Comparison of ENCODE assay signal across 10 cellular contexts in genomic region chr3:40877651-40878463, GRCh38.
A peak's percentile ranks its signal among the peaks of the same experiment; 100 is the strongest.
DNase-seq lines count a peak whose midpoint lies in the region; ATAC-seq and TF ChIP-seq lines count a peak whose summit lies in the region.
"Had no signal": no experiment of that assay in that cellular context is flagged by ENCODE, and none has a peak within 500 bp of the region (broad histone marks: within the 10 kb centered on the region; RNA-seq: fewer than 3 reads in every experiment).

No MANE protein-coding gene starts in this region.

- no peaks in the 10 kb centered on the region for H3K79me2 ChIP-seq in fibroblast of lung (ENCODE audit: control insufficient read depth, insufficient read depth, low read length)

- peaks cover 25% of the 10 kb centered on the region for H3K4me1 ChIP-seq in SJCRH30
- H3K4me1 ChIP-seq in fibroblast of lung (ENCODE audit: control insufficient read depth, extremely low read depth, insufficient read depth, low read length) = no peaks in the 10 kb centered on the region
- H3K4me1 ChIP-seq in subcutaneous abdominal adipose tissue (ENCODE audit: control insufficient read depth in 5 of 5, insufficient read depth in 5 of 5, low read length in 5 of 5) = peaks cover 2 to 31% (median 17%) of the 10 kb centered on the region in 5 donors

- ATAC-seq in T-helper 17 cell = no peak
- ATAC-seq in stimulated activated effector memory CD8-positive, alpha-beta T cell treated with anti-CD3 and anti-CD28 coated beads, Interleukin-12 subunit alpha, Interleukin-12 subunit beta, amount 100 ng/mL, for 72 hours = no peak
- ATAC-seq: Panc1 had no signal

- H3K27ac ChIP-seq in SJCRH30 (peak overlapping the region; percentile 35; the same call in 1 of the 2 replicates), fibroblast of lung (ENCODE audit: insufficient read depth, low read length) (no peak overlapping the region), subcutaneous abdominal adipose tissue (ENCODE audit: low read depth, low read length) (peak overlapping the region; percentile 48)

- TF ChIP-seq CTCF in fibroblast of lung (conservative IDR thresholded peaks at IDR 0.05 in 1 of 2, IDR thresholded peaks at IDR 0.05 in 1 of 2; ENCODE audit: low read depth in 1 of 2, low read length in 2 of 2) (no peak), mesothelial cell of epicardium (IDR thresholded peaks at IDR 0.05; ENCODE audit: unreplicated experiment) (no peak)

- H3K4me2 ChIP-seq in fibroblast of lung (ENCODE audit: extremely low read depth, insufficient read depth, low read length) = no peak overlapping the region

- peaks cover 33% of the 10 kb centered on the region for H3K4me1 Mint-ChIP-seq in mesothelial cell of epicardium
- no peaks in the 10 kb centered on the region for H3K4me1 Mint-ChIP-seq in immature natural killer cell
- H3K4me1 Mint-ChIP-seq in T-helper 17 cell = no peaks in the 10 kb centered on the region
- H3K4me1 Mint-ChIP-seq in stimulated activated effector memory CD8-positive, alpha-beta T cell treated with anti-CD3 and anti-CD28 coated beads, Interleukin-12 subunit alpha, Interleukin-12 subunit beta, amount 100 ng/mL, for 72 hours = no peaks in the 10 kb centered on the region

- H3K9me3 ChIP-seq in SJCRH30 (replicated peaks) (no peaks in the 10 kb centered on the region), fibroblast of lung (ENCODE audit: control insufficient read depth, insufficient read depth, low read depth, low read length) (no peaks in the 10 kb centered on the region), subcutaneous abdominal adipose tissue (ENCODE audit: control insufficient read depth in 5 of 5, low read length in 5 of 5) (peaks cover 0 to 5% (median 0%) of the 10 kb centered on the region in 5 donors), T-helper 17 cell (ENCODE audit: control insufficient read depth, low read length, poor library complexity, severe bottlenecking) (no peaks in the 10 kb centered on the region)

- H4K20me1 ChIP-seq in fibroblast of lung (ENCODE audit: control insufficient read depth, extremely low read depth, insufficient read depth, low read length) = no peaks in the 10 kb centered on the region

- H3K36me3 Mint-ChIP-seq in mesothelial cell of epicardium = no peaks in the 10 kb centered on the region
- H3K36me3 Mint-ChIP-seq in immature natural killer cell = no peaks in the 10 kb centered on the region
- H3K36me3 Mint-ChIP-seq in T-helper 17 cell (ENCODE audit: low read depth) = no peaks in the 10 kb centered on the region
- H3K36me3 Mint-ChIP-seq in stimulated activated effector memory CD8-positive, alpha-beta T cell treated with anti-CD3 and anti-CD28 coated beads, Interleukin-12 subunit alpha, Interleukin-12 subunit beta, amount 100 ng/mL, for 72 hours = no peaks in the 10 kb centered on the region

- H3K9me3 Mint-ChIP-seq in mesothelial cell of epicardium (peaks cover 15% of the 10 kb centered on the region), immature natural killer cell (peaks cover 0 to 2% (median under 1%) of the 10 kb centered on the region in 6 donors)
- no peaks in the 10 kb centered on the region for H3K9me3 Mint-ChIP-seq in stimulated activated effector memory CD8-positive, alpha-beta T cell treated with anti-CD3 and anti-CD28 coated beads, Interleukin-12 subunit alpha, Interleukin-12 subunit beta, amount 100 ng/mL, for 72 hours

- H3K4me3 Mint-ChIP-seq in mesothelial cell of epicardium (no peak overlapping the region), immature natural killer cell (no peak overlapping the region), T-helper 17 cell (no peak overlapping the region)
- H3K4me3 Mint-ChIP-seq in stimulated activated effector memory CD8-positive, alpha-beta T cell treated with anti-CD3 and anti-CD28 coated beads, Interleukin-12 subunit alpha, Interleukin-12 subunit beta, amount 100 ng/mL, for 72 hours = no peak overlapping the region

- H3K36me3 ChIP-seq in SJCRH30 (no peaks in the 10 kb centered on the region), fibroblast of lung (ENCODE audit: control insufficient read depth, insufficient read depth, low read length) (no peaks in the 10 kb centered on the region), subcutaneous abdominal adipose tissue (ENCODE audit: control insufficient read depth in 5 of 5, insufficient read depth in 5 of 5, low read length in 5 of 5) (no peaks in the 10 kb centered on the region)

- H3K9ac ChIP-seq in fibroblast of lung (ENCODE audit: insufficient read depth, low read length) (no peak overlapping the region), subcutaneous abdominal adipose tissue (ENCODE audit: low read length in 5 of 5) (peak overlapping the region in 2 of 5 donors; percentile 10 to 51)

- H3K27me3 ChIP-seq in SJCRH30 (no peaks in the 10 kb centered on the region), fibroblast of lung (ENCODE audit: control insufficient read depth, insufficient read depth, low read length) (no peaks in the 10 kb centered on the region), subcutaneous abdominal adipose tissue (ENCODE audit: control insufficient read depth in 5 of 5, insufficient read depth in 4 of 5, low read length in 5 of 5) (no peaks in the 10 kb centered on the region)

- H3K27me3 Mint-ChIP-seq in mesothelial cell of epicardium (ENCODE audit: low read depth) (no peaks in the 10 kb centered on the region), immature natural killer cell (ENCODE audit: low read depth in 3 of 3) (peaks cover 5 to 6% (median 5%) of the 10 kb centered on the region in 3 donors), T-helper 17 cell (peaks cover 15% of the 10 kb centered on the region)

- H3K4me3 ChIP-seq in SJCRH30 (peak overlapping the region; percentile 19; the same call in 1 of the 2 replicates), fibroblast of lung (replicated peaks in 1 of 4; ENCODE audit: control extremely low read depth in 1 of 4, insufficient read depth in 1 of 4, low read depth in 3 of 4, low read length in 4 of 4) (no peak overlapping the region), subcutaneous abdominal adipose tissue (ENCODE audit: low read depth in 1 of 5, low read length in 5 of 5) (peak overlapping the region in 3 of 5 donors; percentile 7 to 52 (median 51))

- no peak for DNase-seq in SJCRH30
- peak; percentile 71 to 86 for DNase-seq in fibroblast of lung (ENCODE audit: low read depth in 2 of 2)
- DNase-seq in mesothelial cell of epicardium (ENCODE audit: low spot score in 2 of 2, unreplicated experiment in 2 of 2) = no peak
- no peak for DNase-seq in hepatic stellate cell (ENCODE audit: low spot score)
- no peak for DNase-seq in immature natural killer cell
- DNase-seq in T-helper 17 cell = no peak
- no peak for DNase-seq in stimulated activated effector memory CD8-positive, alpha-beta T cell treated with anti-CD3 and anti-CD28 coated beads, Interleukin-12 subunit alpha, Interleukin-12 subunit beta, amount 100 ng/mL, for 72 hours (ENCODE audit: low spot score in 2 of 2)
- DNase-seq: H7 had no signal

- no peak overlapping the region for H2AFZ ChIP-seq in fibroblast of lung (ENCODE audit: low read length)

- peak overlapping the region; percentile 60 for H3K27ac Mint-ChIP-seq in mesothelial cell of epicardium
- no peak overlapping the region for H3K27ac Mint-ChIP-seq in immature natural killer cell
- no peak overlapping the region for H3K27ac Mint-ChIP-seq in T-helper 17 cell
- H3K27ac Mint-ChIP-seq in stimulated activated effector memory CD8-positive, alpha-beta T cell treated with anti-CD3 and anti-CD28 coated beads, Interleukin-12 subunit alpha, Interleukin-12 subunit beta, amount 100 ng/mL, for 72 hours = no peak overlapping the region

Comparison
In these comparisons a context has a peak if more than half of its experiments do, and no peak if none do; other contexts are left out.
1. DNase-seq: peak in fibroblast of lung (2 of 2); none in SJCRH30 (0 of 2), mesothelial cell of epicardium (0 of 2), hepatic stellate cell (single experiment), immature natural killer cell (0 of 3), T-helper 17 cell (0 of 3) and stimulated activated effector memory CD8-positive, alpha-beta T cell treated with anti-CD3 and anti-CD28 coated beads, Interleukin-12 subunit alpha, Interleukin-12 subunit beta, amount 100 ng/mL, for 72 hours (0 of 2).
2. H3K4me3 ChIP-seq: peak in SJCRH30 (single experiment) and subcutaneous abdominal adipose tissue (3 of 5); none in fibroblast of lung (0 of 4).